Comparison of ENCODE assay signal across 14 cellular contexts in genomic region chr16:81180578-81180977, GRCh38. TPM values are rescaled to one million over a fixed set of nuclear protein-coding genes. Genes with fewer than 3 reads are reported as not detected.
DNase-seq lines count a peak whose midpoint lies in the region; ATAC-seq, FAIRE-seq and TF ChIP-seq lines count a peak whose summit lies in the region.
"Had no signal": no experiment of that assay in that cellular context is flagged by ENCODE, and none has a peak within 500 bp of the region (broad histone marks: within the 10 kb centered on the region; RNA-seq: fewer than 3 reads in every experiment).

No MANE protein-coding gene starts in this region.

- TF ChIP-seq POLR2A in A549 (IDR thresholded peaks at IDR 0.05; ENCODE audit: low read length): no peak

- POLR2A ChIA-PET in A549 (lab: Yijun Ruan, JAX): interaction anchor here (0.6 to 1.3 kb wide), 6 partner anchors 9 to 139 kb away, joined by 3 to 16 read pairs (median 3); partner anchors contain the start of gene C16orf46
- POLR2A ChIA-PET in SK-N-SH (lab: Yijun Ruan, JAX): no interaction called here

- H3K4me3 ChIP-seq in A549 (peak overlapping the region; percentile 35), SK-N-SH (ENCODE audit: low read depth in 2 of 2, low read length in 1 of 2) (no peak overlapping the region), left ventricle myocardium inferior (peak overlapping the region; percentile 60), pancreas (no peak overlapping the region), H7 (ENCODE audit: insufficient read depth, low read depth, low read length) (no peak overlapping the region)
- H3K4me3 ChIP-seq: SK-N-MC had no signal

- H3K27ac ChIP-seq in A549 (peak overlapping the region; percentile 83 to 94), SK-N-SH (ENCODE audit: low read depth in 2 of 2, low read length in 1 of 2) (peak overlapping the region in 1 of 2 experiments; percentile 74; a peak in 1 of 4 replicates), left ventricle myocardium inferior (replicated peaks) (peak overlapping the region; percentile 89), pancreas (peak overlapping the region in 3 of 4 donors; percentile 20 to 44 (median 39))
- H3K27ac ChIP-seq: SK-N-MC had no signal

- no peak overlapping the region for H3K9ac ChIP-seq in SK-N-SH

- ATAC-seq in A549 (peak; percentile 24 to 27), pancreas (peak in 1 of 4 donors; percentile 13), GM18502 (IDR thresholded peaks at IDR 0.05; ENCODE audit: poor library complexity, unreplicated experiment) (no peak), HG03439 (IDR thresholded peaks at IDR 0.05; ENCODE audit: unreplicated experiment) (no peak)
- ATAC-seq: naive thymus-derived CD4-positive, alpha-beta T cell; stimulated activated naive B cell treated with anti-CD40 and anti-IgM and Interleukin-4, amounts not matched to agents 10 μg/mL and 1 μg/mL and 100 μg/mL, for 72 hours had no signal

- H3K9me3 ChIP-seq in A549 (no peaks in the 10 kb centered on the region), SK-N-SH (no peaks in the 10 kb centered on the region), left ventricle myocardium inferior (replicated peaks) (no peaks in the 10 kb centered on the region), pancreas (no peaks in the 10 kb centered on the region)

- H3K9me2 ChIP-seq in SK-N-SH: no peaks in the 10 kb centered on the region

- WGBS in A549 (ENCODE audit: missing lambda C conversion rate): 44% methylated on average over 6 of the region's 6 CpGs
- WGBS in SK-N-SH (ENCODE audit: low lambda C conversion rate): 75% methylated on average over 6 of the region's 6 CpGs
- 56 to 62% methylated on average over 6 of the region's 6 CpGs for WGBS in pancreas, 2 donors

- H3K4me1 ChIP-seq in A549 (peaks cover 48% of the 10 kb centered on the region), SK-N-SH (ENCODE audit: control insufficient read depth in 1 of 2, insufficient read depth in 2 of 2, low read depth in 1 of 2, low read length in 1 of 2) (peaks cover 0 to 6% of the 10 kb centered on the region in 2 experiments; a peak in 2 of 4 replicates), left ventricle myocardium inferior (peaks cover 9% of the 10 kb centered on the region), pancreas (no peaks in the 10 kb centered on the region)

- H3K4me2 ChIP-seq in A549: peak overlapping the region; percentile 92
- H3K4me2 ChIP-seq in SK-N-SH: peak overlapping the region; percentile 63

- H3F3A ChIP-seq in SK-N-SH (replicated peaks; ENCODE audit: insufficient read depth): peaks cover 8% of the 10 kb centered on the region

- DNase-seq in A549 (ENCODE audit: low read depth in 1 of 2, low spot score in 1 of 2): no peak
- no peak for DNase-seq in SK-N-SH
- DNase-seq in left ventricle myocardium inferior: no peak
- no peak for DNase-seq in pancreas
- no peak for DNase-seq in GM19239 (ENCODE audit: insufficient read length, low spot score)
- DNase-seq in H7: no peak
- DNase-seq: activated CD4-positive, alpha-beta T cell treated with anti-CD3 and anti-CD28 coated beads for 48 hours; head of caudate nucleus; naive thymus-derived CD4-positive, alpha-beta T cell; stimulated activated naive B cell treated with anti-CD40 and anti-IgM and Interleukin-4, amounts not matched to agents 10 μg/mL and 1 μg/mL and 100 μg/mL, for 72 hours had no signal

- TF ChIP-seq EP300 in A549 (IDR thresholded peaks at IDR 0.05): no peak
- TF ChIP-seq EP300 in SK-N-SH (IDR thresholded peaks at IDR 0.05; ENCODE audit: borderline replicate concordance in 1 of 2, low read depth in 1 of 2, low read length in 1 of 2): no peak

- no peaks in the 10 kb centered on the region for H3K79me2 ChIP-seq in SK-N-SH (ENCODE audit: insufficient read depth)

- H3K36me3 ChIP-seq in SK-N-SH (replicated peaks in 1 of 2; ENCODE audit: control insufficient read depth in 1 of 2, insufficient read depth in 2 of 2, low read length in 1 of 2) (no peaks in the 10 kb centered on the region), left ventricle myocardium inferior (no peaks in the 10 kb centered on the region), pancreas (no peaks in the 10 kb centered on the region), H7 (replicated peaks; ENCODE audit: control insufficient read depth, insufficient read depth, low read length) (no peaks in the 10 kb centered on the region; the same call in 1 of the 2 replicates)

- H3K27me3 ChIP-seq in SK-N-SH (ENCODE audit: insufficient read depth) (no peaks in the 10 kb centered on the region), left ventricle myocardium inferior (ENCODE audit: low read depth) (no peaks in the 10 kb centered on the region), pancreas (no peaks in the 10 kb centered on the region), H7 (ENCODE audit: control insufficient read depth, insufficient read depth, low read length) (no peaks in the 10 kb centered on the region)

- TF ChIP-seq RAD21 in A549 (conservative IDR thresholded peaks at IDR 0.05 in 1 of 2, IDR thresholded peaks at IDR 0.05 in 1 of 2) (no peak), SK-N-SH (IDR thresholded peaks at IDR 0.05; ENCODE audit: low read length) (no peak)

- FAIRE-seq in A549 (lab: Jason Lieb, UNC): no peak
- FAIRE-seq in pancreas (lab: Jason Lieb, UNC): no peak
- no peak for FAIRE-seq in GM19239 (lab: Jason Lieb, UNC)

- CTCF ChIA-PET in A549 (lab: Yijun Ruan, JAX): interaction anchor here (1.0 to 2.1 kb wide), 3 partner anchors 24 to 145 kb away, joined by 3 to 8 read pairs (median 7); partner anchors contain the start of gene ATMIN
- CTCF ChIA-PET in SK-N-SH (lab: Yijun Ruan, JAX): interaction anchor here (1.1 kb wide), 1 partner anchor 24 kb away, joined by 3 read pairs; no protein-coding TSS in a partner anchor

- no peaks in the 10 kb centered on the region for H4K20me1 ChIP-seq in SK-N-SH (ENCODE audit: insufficient read depth)

- H2AFZ ChIP-seq in SK-N-SH (ENCODE audit: low read depth): peak overlapping the region; percentile 72; the same call in 1 of the 2 replicates

- TF ChIP-seq CTCF in A549 (IDR thresholded peaks at IDR 0.05) (no peak), SK-N-SH (IDR thresholded peaks at IDR 0.05) (no peak), left ventricle myocardium inferior (IDR thresholded peaks at IDR 0.05; ENCODE audit: borderline replicate concordance) (no peak), pancreas (IDR thresholded peaks at IDR 0.05) (no peak)

- intact Hi-C loops in left ventricle myocardium inferior (cut with micrococcal nuclease): no loop called here
- intact Hi-C loops in pancreas (cut with DNase I): no loop called here

TF ChIP-seq in A549, 52 proteins besides CTCF, POLR2A, EP300 and RAD21:
- TF ChIP-seq ZFP36 (IDR thresholded peaks at IDR 0.05; ENCODE audit: borderline replicate concordance, partially characterized antibody): no peak
- TF ChIP-seq POLR2AphosphoS2 (conservative IDR thresholded peaks at IDR 0.05; ENCODE audit: low read length): no peak
- no peak for TF ChIP-seq E2F6 (IDR thresholded peaks at IDR 0.05; ENCODE audit: borderline replicate concordance, low read depth)
- no peak for TF ChIP-seq MAFK (IDR thresholded peaks at IDR 0.05; ENCODE audit: partially characterized antibody)
- TF ChIP-seq RNF2 (IDR thresholded peaks at IDR 0.05; ENCODE audit: borderline replicate concordance, low read depth): no peak
TF ChIP-seq in A549: peak in this region for 0.

TF ChIP-seq in SK-N-SH, 30 proteins besides CTCF, POLR2A, EP300 and RAD21 (continues in another document):
- no peak for TF ChIP-seq FOSL2 (IDR thresholded peaks at IDR 0.05; ENCODE audit: borderline replicate concordance, low read depth)
- no peak for TF ChIP-seq USF1 (IDR thresholded peaks at IDR 0.05; ENCODE audit: borderline replicate concordance, low read depth)
- TF ChIP-seq GABPA (IDR thresholded peaks at IDR 0.05; ENCODE audit: low read depth): no peak
- no peak for TF ChIP-seq PBX3 (IDR thresholded peaks at IDR 0.05)
- TF ChIP-seq MXI1 (IDR thresholded peaks at IDR 0.05; ENCODE audit: low read depth, low read length): no peak
- TF ChIP-seq TAF1 (IDR thresholded peaks at IDR 0.05; ENCODE audit: borderline replicate concordance, low read depth, low read length): no peak
- TF ChIP-seq CHD2 (IDR thresholded peaks at IDR 0.05; ENCODE audit: low read length, partially characterized antibody): no peak
- TF ChIP-seq NFIC (IDR thresholded peaks at IDR 0.05; ENCODE audit: borderline replicate concordance): no peak
- TF ChIP-seq YY1 (IDR thresholded peaks at IDR 0.05; ENCODE audit: low read depth): no peak
- no peak for TF ChIP-seq MAX (IDR thresholded peaks at IDR 0.05; ENCODE audit: low read depth)
- TF ChIP-seq FOXM1 (IDR thresholded peaks at IDR 0.05; ENCODE audit: low read depth): no peak

RNA-seq across cellular contexts. Expression of gene BCO1, which starts 57.9 kb away (rescaled TPM):
- polyA plus RNA-seq in A549 (2011; rRNA removed) (4.1 and 6.2 TPM in 2 replicates), A549 (2017; fragmentation: RNase III; extraction: RNeasy Plus Mini Kit Qiagen cat#74134 plus additional on column Dnase treatment) (3.9 to 6.6 TPM (median 5.0 TPM) in 3 replicates), SK-N-SH (2012; rRNA removed) (0.02 TPM in 1 of 2 replicates, not detected in the other), pancreas (under 1 TPM in 1 of 2 donors, not detected in 1; 0.87 TPM)
- polyA plus RNA-seq in A549 (2012; cell fraction: cytosol; rRNA removed): 2.6 and 3.2 TPM in 2 replicates
- polyA plus RNA-seq in A549 (2012; cell fraction: nucleus; rRNA removed): 2.0 TPM in 2 replicates
- 2.8 and 5.0 TPM in 2 replicates for polyA minus RNA-seq in A549 (2011; rRNA and poly(A)+ RNA removed)
- polyA plus RNA-seq in SK-N-SH (2012; cell fraction: cytosol; rRNA removed): not detected in 2 replicates
- polyA plus RNA-seq in SK-N-SH (2012; cell fraction: nucleus; rRNA removed): 0.02 TPM in 1 of 2 replicates, not detected in the other
- total RNA-seq in left ventricle myocardium inferior (not detected), pancreas (under 1 TPM in 4 of 6 donors, not detected in 2; 0.16 to 0.49 (median 0.30) TPM)
- 0.10 and 0.63 TPM in 2 replicates for total RNA-seq in H7 (2014; rRNA removed; shearing (Covaris generic))
- total RNA-seq: activated T-helper 2 cell treated with anti-CD3 and anti-CD28 coated beads, Interferon-gamma antibody, Interleukin-2, Interleukin-4, amounts not matched to agents 10 μg/mL and 5 μg/mL and 100 μg/mL, durations not matched to agents 14 hours and 24 hours and 36 hours; naive thymus-derived CD4-positive, alpha-beta T cell had no signal
- polyA plus RNA-seq: naive thymus-derived CD4-positive, alpha-beta T cell had no signal

Comparison
In these comparisons a context has a peak if more than half of its experiments do, and no peak if none do; other contexts are left out.
1. ATAC-seq: peak in A549 (2 of 2); none in GM18502 (single experiment) and HG03439 (single experiment).
2. H3K4me3 ChIP-seq: peak in A549 (single experiment) and left ventricle myocardium inferior (single experiment); none in SK-N-SH (0 of 2), pancreas (0 of 4) and H7 (single experiment).